ENCODE assay signal across 18 cellular contexts in genomic region chr15:99315636-99316035, GRCh38.
"Had no signal": no experiment of that assay in that cellular context is flagged by ENCODE, and none has a peak within 500 bp of the region (broad histone marks: within the 10 kb centered on the region; RNA-seq: fewer than 3 reads in every experiment).

No MANE protein-coding gene starts in this region.

- H3K27ac Mint-ChIP-seq: activated naive CD4-positive, alpha-beta T cell treated with anti-CD3 and anti-CD28 coated beads, Interleukin-2, amount 50 U/mL, for 24 hours; dendritic cell treated with granulocyte-macrophage colony-stimulating factor and Interleukin-4, amounts not matched to agents 40 ng/mL and 50 ng/mL, for 4 days; naive thymus-derived CD8-positive, alpha-beta T cell; stimulated activated naive CD8-positive, alpha-beta T cell treated with anti-CD3 and anti-CD28 coated beads, Interleukin-15, Interleukin-2, amounts not matched to agents 100 ng/mL and 50 ng/mL, for 24 hours had no signal

- H3K4me1 Mint-ChIP-seq: activated naive CD4-positive, alpha-beta T cell treated with anti-CD3 and anti-CD28 coated beads, Interleukin-2, amount 50 U/mL, for 24 hours; naive thymus-derived CD8-positive, alpha-beta T cell had no signal

- FAIRE-seq: endothelial cell of umbilical vein had no signal

- H3K4me3 Mint-ChIP-seq: activated naive CD4-positive, alpha-beta T cell treated with anti-CD3 and anti-CD28 coated beads, Interleukin-2, amount 50 U/mL, for 24 hours; dendritic cell treated with granulocyte-macrophage colony-stimulating factor and Interleukin-4, amounts not matched to agents 40 ng/mL and 50 ng/mL, for 4 days; naive thymus-derived CD8-positive, alpha-beta T cell; stimulated activated naive CD8-positive, alpha-beta T cell treated with anti-CD3 and anti-CD28 coated beads, Interleukin-15, Interleukin-2, amounts not matched to agents 100 ng/mL and 50 ng/mL, for 24 hours had no signal

- H3K4me3 ChIP-seq: adrenal gland, prostate gland, transverse colon had no signal

- ATAC-seq: naive thymus-derived CD8-positive, alpha-beta T cell; right cardiac atrium had no signal

- H3K4me1 ChIP-seq: adrenal gland, prostate gland, transverse colon had no signal

- H3K27me3 ChIP-seq: adrenal gland, transverse colon had no signal

- H3K36me3 ChIP-seq: prostate gland had no signal

- DNase-seq: activated CD4-positive, alpha-beta T cell treated with anti-CD3 and anti-CD28 coated beads, Interleukin-2, amount 50 U/mL, for 1 hour; activated CD4-positive, CD25-positive, alpha-beta regulatory T cell treated with anti-CD3 and anti-CD28 coated beads, Interleukin-2, amount 50 U/mL, for 72 hours; activated CD8-positive, alpha-beta memory T cell treated with anti-CD3 and anti-CD28 coated beads, Interleukin-2, amount 50 U/mL, for 48 hours; activated effector memory CD4-positive, alpha-beta T cell treated with anti-CD3 and anti-CD28 coated beads, Interleukin-2, amount 50 U/mL, for 16 hours; activated T-cell treated with anti-CD3 and anti-CD28 coated beads, Interleukin-2, amount 50 U/mL, for 48 hours; adrenal gland; effector memory CD4-positive, alpha-beta T cell; hippocampal formation; naive thymus-derived CD8-positive, alpha-beta T cell; right cardiac atrium; T-helper 1 cell; T-helper 9 cell; transverse colon had no signal

- H3K27me3 Mint-ChIP-seq: activated naive CD4-positive, alpha-beta T cell treated with anti-CD3 and anti-CD28 coated beads, Interleukin-2, amount 50 U/mL, for 24 hours; dendritic cell treated with granulocyte-macrophage colony-stimulating factor and Interleukin-4, amounts not matched to agents 40 ng/mL and 50 ng/mL, for 4 days; naive thymus-derived CD8-positive, alpha-beta T cell; stimulated activated naive CD8-positive, alpha-beta T cell treated with anti-CD3 and anti-CD28 coated beads, Interleukin-15, Interleukin-2, amounts not matched to agents 100 ng/mL and 50 ng/mL, for 24 hours had no signal

- H3K9me3 ChIP-seq: prostate gland had no signal

- H3K27ac ChIP-seq: adrenal gland, prostate gland, transverse colon had no signal
